ENCODE assay signal across 25 cellular contexts in the genomic region with DNA sequence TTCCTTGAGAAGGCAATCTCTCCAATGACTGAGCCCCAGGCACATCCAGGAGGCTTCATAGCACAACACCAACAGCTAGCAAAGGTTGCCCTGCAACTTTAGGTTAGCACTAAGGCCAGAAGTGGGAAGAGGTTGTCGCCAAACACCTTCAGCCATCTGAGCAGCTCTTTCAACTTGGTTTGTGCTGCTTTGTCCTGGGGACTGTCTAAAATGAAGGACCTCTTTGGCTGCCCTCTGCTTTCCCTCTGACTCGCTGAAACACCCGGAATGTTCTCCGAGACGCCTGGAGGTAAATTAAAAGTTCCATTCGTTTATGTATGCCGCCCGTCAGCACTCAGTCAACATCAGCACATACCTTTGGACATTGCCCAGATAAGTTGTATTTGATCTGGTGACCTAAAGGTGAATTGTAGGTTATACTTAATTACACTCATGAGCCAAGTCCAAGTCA.
DNase-seq lines count a peak whose midpoint lies in the region; ATAC-seq and TF ChIP-seq lines count a peak whose summit lies in the region.
"Had no signal": no experiment of that assay in that cellular context is flagged by ENCODE, and none has a peak within 500 bp of the region (broad histone marks: within the 10 kb centered on the region; RNA-seq: fewer than 3 reads in every experiment).

No MANE protein-coding gene starts in this region.

- intact Hi-C loops in mammary epithelial cell (cut with micrococcal nuclease), result no loop called here
- intact Hi-C loops in breast epithelium (cut with DNase I; ENCODE audit: low total_unique reads), result no loop called here
- intact Hi-C loops in upper lobe of right lung (cut with DNase I), result no loop called here

- CTCF ChIA-PET in mammary epithelial cell (lab: Charles Lee; ENCODE audit: low non-redundant PET), result no interaction called here

- H3K36me3 ChIP-seq in mammary epithelial cell (ENCODE audit: insufficient read depth, low read length) (no peaks in the 10 kb centered on the region), breast epithelium (no peaks in the 10 kb centered on the region), upper lobe of right lung (no peaks in the 10 kb centered on the region)
- H3K36me3 ChIP-seq: heart right ventricle, left ventricle myocardium inferior had no signal

- H3K4me2 ChIP-seq in mammary epithelial cell (ENCODE audit: insufficient read depth, low read depth, low read length), result peak overlapping the region; percentile 6
- H3K4me2 ChIP-seq: A549 had no signal

- TF ChIP-seq CTCF in mammary epithelial cell (conservative IDR thresholded peaks at IDR 0.05 in 1 of 2, IDR thresholded peaks at IDR 0.05 in 1 of 2; ENCODE audit: extremely low read depth in 1 of 2, insufficient read depth in 1 of 2, low read depth in 1 of 2, low read length in 2 of 2) (no peak), breast epithelium (IDR thresholded peaks at IDR 0.05) (no peak), upper lobe of right lung (IDR thresholded peaks at IDR 0.05) (no peak)

- in situ Hi-C loops in mammary epithelial cell (cut with MboI; ENCODE audit: low sequenced_read_pairs in 2 of 2), result no loop called here

- H2AFZ ChIP-seq in mammary epithelial cell (ENCODE audit: low read depth, low read length), result peak overlapping the region; percentile 72

- H3K9me3 ChIP-seq in mammary epithelial cell (replicated peaks; ENCODE audit: insufficient read depth, low read length) (no peaks in the 10 kb centered on the region), breast epithelium (no peaks in the 10 kb centered on the region), upper lobe of right lung (no peaks in the 10 kb centered on the region)

- H4K20me1 ChIP-seq in mammary epithelial cell (ENCODE audit: insufficient read depth, low read length), result no peaks in the 10 kb centered on the region

- H3K27me3 ChIP-seq in mammary epithelial cell (ENCODE audit: insufficient read depth, low read length) (no peaks in the 10 kb centered on the region), breast epithelium (no peaks in the 10 kb centered on the region), upper lobe of right lung (no peaks in the 10 kb centered on the region)
- H3K27me3 ChIP-seq: heart right ventricle had no signal

- peak; percentile 51 for ATAC-seq in upper lobe of right lung
- ATAC-seq: A549; CD8-positive, alpha-beta T cell; natural killer cell treated with Interleukin-12 subunit alpha and Interleukin-12 subunit beta and Interleukin-15 and Interleukin-18, amount 100 ng/mL, for 72 hours had no signal

- H3K79me2 ChIP-seq in mammary epithelial cell (ENCODE audit: insufficient read depth, low read length), result no peaks in the 10 kb centered on the region

- H3K4me1 ChIP-seq in mammary epithelial cell (ENCODE audit: insufficient read depth, low read length) (no peaks in the 10 kb centered on the region), breast epithelium (no peaks in the 10 kb centered on the region), upper lobe of right lung (peaks cover 4% of the 10 kb centered on the region)
- H3K4me1 ChIP-seq: A549, heart right ventricle, left ventricle myocardium inferior had no signal

- 42% methylated on average over 8 of the region's 8 CpGs for WGBS in mammary epithelial cell (ENCODE audit: low coverage, missing lambda C conversion rate)

- H3K9ac ChIP-seq in mammary epithelial cell (ENCODE audit: insufficient read depth, low read length), result no peak overlapping the region

- TF ChIP-seq POLR2A in breast epithelium (IDR thresholded peaks at IDR 0.05), result no peak

- no TSS peak for BruUV-seq in mammary epithelial cell (replicated peaks; lab: Mats Ljungman, UMichigan)

- H3K27ac ChIP-seq in mammary epithelial cell (ENCODE audit: insufficient read depth, low read depth, low read length), result no peak overlapping the region
- no peak overlapping the region for H3K27ac ChIP-seq in breast epithelium
- H3K27ac ChIP-seq in upper lobe of right lung, result no peak overlapping the region
- H3K27ac ChIP-seq: A549, heart right ventricle, left ventricle myocardium inferior had no signal

- dilution Hi-C loops in mammary epithelial cell (cut with HindIII; ENCODE audit: low sequenced_read_pairs), result no loop called here

- DNase-seq in mammary epithelial cell (no peak), breast epithelium (ENCODE audit: low spot score in 2 of 2) (no peak), islet precursor cell (peak; percentile 72), mucosa of gallbladder (ENCODE audit: low spot score) (peak; percentile 51), upper lobe of right lung (no peak), NCI-H748 treated with DMSO at 0.1 percent for 48 hours (lab: John Stamatoyannopoulos, UW) (no peak), D341Med (ENCODE audit: low spot score) (no peak)
- DNase-seq in activated T-cell treated with anti-CD3 and anti-CD28 coated beads, Interleukin-2, amount 50 U/mL, for 1 hour, result no peak
- DNase-seq: activated CD4-positive, alpha-beta T cell treated with anti-CD3 and anti-CD28 coated beads, Interleukin-2, amount 50 U/mL, for 48 hours; activated naive CD4-positive, alpha-beta T cell treated with anti-CD3 and anti-CD28 coated beads, Interleukin-2, amount 50 U/mL, for 16 hours; amygdala; CD8-positive, alpha-beta T cell; DMS153; effector memory CD4-positive, alpha-beta T cell; heart right ventricle; left ventricle myocardium inferior; NCI-H1105 treated with DMSO at 0.1 percent for 48 hours; NCI-H2029; NCI-H345; NCI-H774; posterior cingulate gyrus; RPMI8226; T-helper 1 cell had no signal

- no peak overlapping the region for H3K4me3 ChIP-seq in mammary epithelial cell (replicated peaks in 1 of 3; ENCODE audit: insufficient read depth in 1 of 3, low read depth in 2 of 3, low read length in 3 of 3)
- H3K4me3 ChIP-seq in breast epithelium, result no peak overlapping the region
- no peak overlapping the region for H3K4me3 ChIP-seq in upper lobe of right lung
- H3K4me3 ChIP-seq: A549, heart right ventricle, left ventricle myocardium inferior had no signal

Comparison
In these comparisons a context has a peak if more than half of its experiments do, and no peak if none do; other contexts are left out.
1. DNase-seq: peak in islet precursor cell (single experiment) and mucosa of gallbladder (single experiment); none in mammary epithelial cell (single experiment), breast epithelium (0 of 2), upper lobe of right lung (single experiment), NCI-H748 treated with DMSO at 0.1 percent for 48 hours (single experiment), activated T-cell treated with anti-CD3 and anti-CD28 coated beads, Interleukin-2, amount 50 U/mL, for 1 hour (single experiment) and D341Med (single experiment).